In the genomic region with DNA sequence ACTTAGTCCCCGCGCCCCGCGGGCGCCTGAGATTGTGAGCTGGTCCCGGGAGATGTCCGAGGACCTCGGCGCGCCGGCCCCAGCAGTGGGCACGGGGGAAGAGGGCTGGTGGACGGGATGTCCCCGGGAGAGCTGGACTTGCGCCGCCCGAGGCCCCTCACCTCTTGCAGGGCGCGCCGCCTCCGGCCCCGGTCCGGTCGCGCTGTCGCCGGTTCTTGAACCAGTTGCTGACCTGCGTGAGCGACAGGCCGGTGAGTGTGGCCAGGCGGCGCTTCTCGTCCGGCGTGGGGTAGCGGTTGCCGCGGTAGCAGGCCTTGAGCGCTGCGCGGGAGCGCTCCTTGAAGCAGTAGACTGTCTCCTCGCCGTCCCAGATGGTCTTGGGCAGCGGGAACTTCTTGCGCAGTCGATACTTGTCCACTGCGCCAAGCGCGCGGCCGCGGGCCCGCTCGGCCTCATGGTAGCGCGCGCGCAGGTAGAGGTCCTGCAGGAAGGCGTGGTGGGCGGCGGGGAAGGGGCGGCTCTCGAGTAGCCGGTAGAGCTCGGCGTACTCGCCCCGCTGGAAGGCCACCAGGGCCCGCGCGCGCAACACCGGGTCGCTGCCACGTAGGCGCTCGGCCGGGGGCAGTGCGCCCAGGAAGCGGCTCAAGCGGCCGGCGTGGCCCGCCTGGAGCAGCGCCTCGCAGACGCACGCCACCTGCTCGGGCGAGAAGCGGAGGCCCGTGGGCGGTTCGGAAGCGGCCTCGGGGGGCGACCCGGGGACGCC, we compare ENCODE assay signal across 8 cellular contexts.
A peak's percentile ranks its signal among the peaks of the same experiment; 100 is the strongest.
DNase-seq lines count a peak whose midpoint lies in the region; ATAC-seq and TF ChIP-seq lines count a peak whose summit lies in the region.

No MANE protein-coding gene starts in this region.

- H3F3A ChIP-seq in MM.1S (ENCODE audit: insufficient read depth, low read length), result peaks cover 14% of the 10 kb centered on the region

- H3K4me3 ChIP-seq in MM.1S (ENCODE audit: low read length) (peak overlapping the region; percentile 90), retinal pigment epithelial cell (ENCODE audit: low read length) (peak overlapping the region; percentile 77)

- H3K9ac ChIP-seq in MM.1S (ENCODE audit: low read length), result peak overlapping the region; percentile 7; the same call in 1 of the 2 replicates

- H3K9me3 ChIP-seq in MM.1S (replicated peaks; ENCODE audit: insufficient read depth, low read length), result no peaks in the 10 kb centered on the region

- H4K20me1 ChIP-seq in MM.1S (ENCODE audit: insufficient read depth, low read length), result no peaks in the 10 kb centered on the region

- TF ChIP-seq CTCF in MM.1S (IDR thresholded peaks at IDR 0.05; ENCODE audit: low read length), result no peak
- no peak for TF ChIP-seq CTCF in retinal pigment epithelial cell (conservative IDR thresholded peaks at IDR 0.05; ENCODE audit: low read depth, low read length)

- DNase-seq in NCI-H510A treated with DMSO at 0.1 percent for 48 hours (lab: John Stamatoyannopoulos, UW), result peak; percentile 38
- DNase-seq in NCI-H510A (lab: John Stamatoyannopoulos, UW), result no peak
- peak; percentile 22 for DNase-seq in MM.1S
- peak; percentile 44 for DNase-seq in hepatic stellate cell (ENCODE audit: low spot score)
- no peak for DNase-seq in retinal pigment epithelial cell (ENCODE audit: low read depth)
- DNase-seq in T-helper 9 cell, result no peak

- H3K9me2 ChIP-seq in MM.1S (replicated peaks; ENCODE audit: insufficient read depth, low read length), result no peaks in the 10 kb centered on the region

- peaks cover 22% of the 10 kb centered on the region; the same call in 1 of the 2 replicates for H3K27me3 ChIP-seq in MM.1S (replicated peaks; ENCODE audit: insufficient read depth, low read length)

- ATAC-seq in GM19467 (IDR thresholded peaks at IDR 0.05; ENCODE audit: unreplicated experiment), result no peak

- peak overlapping the region; percentile 64 for H2AFZ ChIP-seq in MM.1S (ENCODE audit: low read length)

- H3K4me1 ChIP-seq in MM.1S (ENCODE audit: low read length), result peaks cover 5% of the 10 kb centered on the region

- H3K36me3 ChIP-seq in MM.1S (replicated peaks; ENCODE audit: insufficient read depth, low read length), result no peaks in the 10 kb centered on the region

- no peaks in the 10 kb centered on the region for H3K79me2 ChIP-seq in MM.1S (ENCODE audit: low read length)

- H3K4me2 ChIP-seq in MM.1S (ENCODE audit: low read depth, low read length), result peak overlapping the region; percentile 99

- no peak overlapping the region for H3K27ac ChIP-seq in MM.1S (ENCODE audit: low read length)
- peak overlapping the region; percentile 92 for H3K27ac ChIP-seq in angular gyrus (ENCODE audit: low read depth, low read length)

Comparison
In these comparisons a context has a peak if more than half of its experiments do, and no peak if none do; other contexts are left out.
1. DNase-seq: peak in NCI-H510A treated with DMSO at 0.1 percent for 48 hours (single experiment), MM.1S (single experiment) and hepatic stellate cell (single experiment); none in NCI-H510A (single experiment), retinal pigment epithelial cell (single experiment) and T-helper 9 cell (single experiment).